1 cellular context compared by ENCODE assay signal in genomic region chr5:123875444-123876264, GRCh38.
TF ChIP-seq lines count a peak whose summit lies in the region.

No MANE protein-coding gene starts in this region.

TF ChIP-seq in HepG2, 621 proteins besides CTCF, POLR2A, EP300 and RAD21 (continued from another document and continues in another):
- peak; percentile 28; the same call in 1 of the 2 replicates for TF ChIP-seq FOXP4 (CRISPR knock-in tag; IDR thresholded peaks at IDR 0.05)
- no peak for TF ChIP-seq MZF1 (CRISPR knock-in tag; IDR thresholded peaks at IDR 0.05; ENCODE audit: borderline replicate concordance)
- TF ChIP-seq MBNL3 (CRISPR knock-in tag; conservative IDR thresholded peaks at IDR 0.05): no peak
- TF ChIP-seq LRRFIP1 (CRISPR knock-in tag; conservative IDR thresholded peaks at IDR 0.05): no peak
- TF ChIP-seq ZNF660 (CRISPR knock-in tag; IDR thresholded peaks at IDR 0.05; ENCODE audit: borderline replicate concordance, low read depth): no peak
- TF ChIP-seq ZNF331 (CRISPR knock-in tag; IDR thresholded peaks at IDR 0.05): peak; percentile 64; the same call in 1 of the 2 replicates
- TF ChIP-seq SRY (CRISPR knock-in tag; IDR thresholded peaks at IDR 0.05): no peak
- TF ChIP-seq ZNF639 (CRISPR knock-in tag; conservative IDR thresholded peaks at IDR 0.05): no peak
- TF ChIP-seq JDP2 (CRISPR knock-in tag; IDR thresholded peaks at IDR 0.05; ENCODE audit: borderline replicate concordance): no peak
- TF ChIP-seq ZFX (CRISPR knock-in tag; IDR thresholded peaks at IDR 0.05; ENCODE audit: low read depth): no peak
- peak; percentile 40; the same call in 1 of the 2 replicates for TF ChIP-seq PAXIP1 (CRISPR knock-in tag; conservative IDR thresholded peaks at IDR 0.05)
- TF ChIP-seq SRSF1 (optimal IDR thresholded peaks at IDR 0.05; ENCODE audit: low read depth, low read length): no peak
- TF ChIP-seq ZNF280B (CRISPR knock-in tag; IDR thresholded peaks at IDR 0.05; ENCODE audit: borderline replicate concordance): no peak
- no peak for TF ChIP-seq CCDC6 (CRISPR knock-in tag; IDR thresholded peaks at IDR 0.05)
- TF ChIP-seq ARID5B (CRISPR knock-in tag; IDR thresholded peaks at IDR 0.05): peak; percentile 45
- no peak for TF ChIP-seq SIX1 (CRISPR knock-in tag; IDR thresholded peaks at IDR 0.05; ENCODE audit: borderline replicate concordance)
- no peak for TF ChIP-seq POLR2AphosphoS2 (IDR thresholded peaks at IDR 0.05; ENCODE audit: low read depth, low read length)
- TF ChIP-seq ONECUT2 (CRISPR knock-in tag; IDR thresholded peaks at IDR 0.05): no peak
- TF ChIP-seq NR2C2 (CRISPR knock-in tag; IDR thresholded peaks at IDR 0.05; ENCODE audit: borderline replicate concordance): no peak
- TF ChIP-seq ZNF788 (CRISPR knock-in tag; IDR thresholded peaks at IDR 0.05; ENCODE audit: borderline replicate concordance): no peak
- no peak for TF ChIP-seq ZNF138 (CRISPR knock-in tag; IDR thresholded peaks at IDR 0.05; ENCODE audit: low read depth)
- no peak for TF ChIP-seq ATF6 (CRISPR knock-in tag; conservative IDR thresholded peaks at IDR 0.05)
- no peak for TF ChIP-seq ZNF33B (CRISPR knock-in tag; IDR thresholded peaks at IDR 0.05)
- no peak for TF ChIP-seq ARID2 (CRISPR knock-in tag; IDR thresholded peaks at IDR 0.05; ENCODE audit: borderline replicate concordance)
- no peak for TF ChIP-seq SKIL (CRISPR knock-in tag; IDR thresholded peaks at IDR 0.05; ENCODE audit: borderline replicate concordance)
- no peak for TF ChIP-seq ZBTB7B (CRISPR knock-in tag; IDR thresholded peaks at IDR 0.05)
- no peak for TF ChIP-seq ZGPAT (CRISPR knock-in tag; IDR thresholded peaks at IDR 0.05)
- TF ChIP-seq SIX4 (CRISPR knock-in tag; IDR thresholded peaks at IDR 0.05): no peak
- TF ChIP-seq ZNF766 (CRISPR knock-in tag; IDR thresholded peaks at IDR 0.05; ENCODE audit: borderline replicate concordance): no peak
- no peak for TF ChIP-seq SOX13 (IDR thresholded peaks at IDR 0.05)
- no peak; a peak in 2 of 4 replicates for TF ChIP-seq SOX13 (CRISPR knock-in tag; conservative IDR thresholded peaks at IDR 0.05 in 1 of 2, IDR thresholded peaks at IDR 0.05 in 1 of 2)
- peak; percentile 56; the same call in 1 of the 2 replicates for TF ChIP-seq ZNF12 (CRISPR knock-in tag; IDR thresholded peaks at IDR 0.05)
- 0 out of 2 replicates have a peak, but pooled peaks have one; percentile 15 for TF ChIP-seq ZNF644 (CRISPR knock-in tag; IDR thresholded peaks at IDR 0.05; ENCODE audit: low read depth)
- no peak for TF ChIP-seq ZNF30 (CRISPR knock-in tag; IDR thresholded peaks at IDR 0.05)
- no peak for TF ChIP-seq ZNF549 (CRISPR knock-in tag; IDR thresholded peaks at IDR 0.05)
- no peak for TF ChIP-seq HNF1B (CRISPR knock-in tag; IDR thresholded peaks at IDR 0.05)
- no peak for TF ChIP-seq ZNF3 (CRISPR knock-in tag; IDR thresholded peaks at IDR 0.05)
